Comparison of ENCODE assay signal across 21 cellular contexts in the genomic region with DNA sequence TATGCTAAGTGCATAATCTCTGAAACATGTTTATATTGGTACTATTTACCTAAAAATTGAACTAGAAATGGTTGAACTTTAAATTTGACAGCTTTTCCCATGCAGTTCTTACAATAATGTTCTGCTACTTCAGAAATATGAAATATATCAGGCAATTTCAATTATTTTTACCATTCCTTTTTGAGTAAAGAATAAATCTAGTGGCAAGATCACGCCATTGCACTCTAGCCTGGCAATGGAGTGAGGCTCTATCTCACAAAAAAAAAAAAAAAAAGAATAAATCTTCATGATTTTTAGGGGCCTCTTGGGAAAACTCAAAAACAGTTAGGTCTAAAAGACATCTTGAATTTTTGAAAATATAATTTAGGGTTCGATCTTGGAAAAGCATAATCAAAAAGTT. TPM values are rescaled to one million over a fixed set of nuclear protein-coding genes. Genes with fewer than 3 reads are reported as not detected.
DNase-seq lines count a peak whose midpoint lies in the region; ATAC-seq and TF ChIP-seq lines count a peak whose summit lies in the region.
"Had no signal": no experiment of that assay in that cellular context is flagged by ENCODE, and none has a peak within 500 bp of the region (broad histone marks: within the 10 kb centered on the region; RNA-seq: fewer than 3 reads in every experiment).

No MANE protein-coding gene starts in this region.

- CTCF ChIA-PET in mammary epithelial cell (lab: Charles Lee; ENCODE audit: low non-redundant PET), result interaction anchor here (0.6 kb wide), 1 partner anchor 52 kb away, joined by 4 read pairs; no protein-coding TSS in a partner anchor

- no peaks in the 10 kb centered on the region for H3K9me3 ChIP-seq in mammary epithelial cell (replicated peaks; ENCODE audit: insufficient read depth, low read length)
- no peaks in the 10 kb centered on the region for H3K9me3 ChIP-seq in breast epithelium
- H3K9me3 ChIP-seq in RWPE2 (ENCODE audit: severe bottlenecking), result no peaks in the 10 kb centered on the region
- H3K9me3 ChIP-seq: SJSA1, vagina had no signal

- no peak overlapping the region for H3K4me2 ChIP-seq in mammary epithelial cell (ENCODE audit: insufficient read depth, low read depth, low read length)

- 49% methylated on average over 2 of the region's 2 CpGs for WGBS in mammary epithelial cell (ENCODE audit: low coverage, missing lambda C conversion rate)

- dilution Hi-C loops in mammary epithelial cell (cut with HindIII; ENCODE audit: low sequenced_read_pairs), result no loop called here

- no TSS peak for BruUV-seq in mammary epithelial cell (replicated peaks; lab: Mats Ljungman, UMichigan)

- H3K36me3 ChIP-seq in mammary epithelial cell (ENCODE audit: insufficient read depth, low read length) (no peaks in the 10 kb centered on the region), breast epithelium (no peaks in the 10 kb centered on the region), RWPE2 (ENCODE audit: low read depth) (no peaks in the 10 kb centered on the region)
- H3K36me3 ChIP-seq: SJSA1, vagina had no signal

- H4K20me1 ChIP-seq in mammary epithelial cell (ENCODE audit: insufficient read depth, low read length), result no peaks in the 10 kb centered on the region

- H3K27me3 ChIP-seq in mammary epithelial cell (ENCODE audit: insufficient read depth, low read length) (peaks cover 2% of the 10 kb centered on the region), breast epithelium (no peaks in the 10 kb centered on the region), RWPE2 (ENCODE audit: insufficient read depth, poor library complexity, severe bottlenecking) (peaks cover 7% of the 10 kb centered on the region)
- H3K27me3 ChIP-seq: SJSA1, vagina had no signal

- H2AFZ ChIP-seq in mammary epithelial cell (ENCODE audit: low read depth, low read length), result no peak overlapping the region

- peak; percentile 10 to 30 for TF ChIP-seq CTCF in mammary epithelial cell (conservative IDR thresholded peaks at IDR 0.05 in 1 of 2, IDR thresholded peaks at IDR 0.05 in 1 of 2; ENCODE audit: extremely low read depth in 1 of 2, insufficient read depth in 1 of 2, low read depth in 1 of 2, low read length in 2 of 2)
- no peak for TF ChIP-seq CTCF in breast epithelium (IDR thresholded peaks at IDR 0.05)
- peak; percentile 34 for TF ChIP-seq CTCF in RWPE2 (IDR thresholded peaks at IDR 0.05; ENCODE audit: poor library complexity, severe bottlenecking)
- peak; percentile 58 for TF ChIP-seq CTCF in fibroblast of the aortic adventitia (IDR thresholded peaks at IDR 0.05; ENCODE audit: insufficient read depth, low read length)

- H3K9ac ChIP-seq in mammary epithelial cell (ENCODE audit: insufficient read depth, low read length), result no peak overlapping the region

- intact Hi-C loops in mammary epithelial cell (cut with micrococcal nuclease), result no loop called here
- intact Hi-C loops in breast epithelium (cut with DNase I; ENCODE audit: low total_unique reads), result no loop called here

- H3K4me3 ChIP-seq in mammary epithelial cell (replicated peaks in 1 of 3; ENCODE audit: insufficient read depth in 1 of 3, low read depth in 2 of 3, low read length in 3 of 3), result no peak overlapping the region
- no peak overlapping the region for H3K4me3 ChIP-seq in breast epithelium
- no peak overlapping the region for H3K4me3 ChIP-seq in RWPE2 (ENCODE audit: severe bottlenecking)
- no peak overlapping the region for H3K4me3 ChIP-seq in fibroblast of the aortic adventitia (ENCODE audit: low read depth, low read length)
- H3K4me3 ChIP-seq: GM12878, SJSA1, vagina had no signal

- in situ Hi-C loops in mammary epithelial cell (cut with MboI; ENCODE audit: low sequenced_read_pairs in 2 of 2), result no loop called here

- H3K27ac ChIP-seq in mammary epithelial cell (ENCODE audit: insufficient read depth, low read depth, low read length) (no peak overlapping the region), breast epithelium (no peak overlapping the region), RWPE2 (ENCODE audit: poor library complexity, severe bottlenecking) (no peak overlapping the region)
- H3K27ac ChIP-seq: SJSA1, vagina had no signal

- DNase-seq in mammary epithelial cell (no peak), breast epithelium (ENCODE audit: low spot score in 2 of 2) (no peak), RWPE2 (ENCODE audit: low spot score) (no peak), fibroblast of the aortic adventitia (ENCODE audit: low read depth) (peak; percentile 4), stromal cell of bone marrow (ENCODE audit: low read depth) (peak; percentile 3), globus pallidus (ENCODE audit: low spot score) (no peak), amygdala (lab: John Stamatoyannopoulos, UW) (no peak)
- DNase-seq: ACHN; activated CD4-positive, alpha-beta T cell treated with anti-CD3 and anti-CD28 coated beads for 36 hours; activated CD8-positive, alpha-beta memory T cell treated with anti-CD3 and anti-CD28 coated beads, Interleukin-2, amount 50 U/mL, for 48 hours; activated naive CD4-positive, alpha-beta T cell treated with Interleukin-2 at 50 U/mL for 16 hours; COR-L47; effector memory CD8-positive, alpha-beta T cell; Karpas-422; right cardiac atrium; stimulated activated CD4-positive, alpha-beta T cell treated with anti-CD3 and anti-CD28 coated beads, Interleukin-1b, Interleukin-23, amount 100 ng/mL, for 48 hours; T-helper 9 cell had no signal

- H3K79me2 ChIP-seq in mammary epithelial cell (ENCODE audit: insufficient read depth, low read length), result no peaks in the 10 kb centered on the region

- H3K4me1 ChIP-seq in mammary epithelial cell (ENCODE audit: insufficient read depth, low read length) (no peaks in the 10 kb centered on the region), breast epithelium (no peaks in the 10 kb centered on the region), RWPE2 (ENCODE audit: insufficient read depth, poor library complexity, severe bottlenecking) (no peaks in the 10 kb centered on the region)
- H3K4me1 ChIP-seq: SJSA1, vagina had no signal

- no peak for TF ChIP-seq POLR2A in breast epithelium (IDR thresholded peaks at IDR 0.05)

- ATAC-seq in RWPE2 (ENCODE audit: low read depth) (no peak), HG03045 (IDR thresholded peaks at IDR 0.05; ENCODE audit: unreplicated experiment) (no peak)
- ATAC-seq: activated CD4-positive, alpha-beta T cell treated with anti-CD3 and anti-CD28 coated beads for 36 hours; effector memory CD8-positive, alpha-beta T cell; GM12878; right cardiac atrium had no signal

RNA-seq across cellular contexts. Expression of a gene that starts 10.6 kb away (rescaled TPM):
- total RNA-seq in mammary epithelial cell (1 to 10 TPM; 2.8 to 4.0 TPM), breast epithelium (1 to 10 TPM; 1.3 to 3.9 (median 3.5) TPM), fibroblast of the aortic adventitia (ENCODE audit: low replicate concordance) (1.1 and 3.1 TPM in 2 replicates)
- polyA plus RNA-seq in mammary epithelial cell, result 2.9 TPM
- polyA minus RNA-seq in mammary epithelial cell, result not detected
- total RNA-seq: vagina had no signal

Comparison
In these comparisons a context has a peak if more than half of its experiments do, and no peak if none do; other contexts are left out.
1. CTCF ChIP-seq: peak in mammary epithelial cell (2 of 2), RWPE2 (single experiment) and fibroblast of the aortic adventitia (single experiment); none in breast epithelium (0 of 3).
2. DNase-seq: peak in fibroblast of the aortic adventitia (single experiment) and stromal cell of bone marrow (single experiment); none in mammary epithelial cell (single experiment), breast epithelium (0 of 2), RWPE2 (single experiment), globus pallidus (single experiment) and amygdala (0 of 56).